Comparison of ENCODE assay signal across 1 cellular context in genomic region chr19:34236035-34236793, GRCh38.
TF ChIP-seq lines count a peak whose summit lies in the region.

No MANE protein-coding gene starts in this region.

TF ChIP-seq in HepG2, 621 proteins besides CTCF, POLR2A, EP300 and RAD21:
- no peak for TF ChIP-seq ATAD3A (CRISPR knock-in tag; IDR thresholded peaks at IDR 0.05)
- no peak for TF ChIP-seq IRF9 (CRISPR knock-in tag; IDR thresholded peaks at IDR 0.05; ENCODE audit: borderline replicate concordance)
- no peak for TF ChIP-seq MLXIP (CRISPR knock-in tag; IDR thresholded peaks at IDR 0.05; ENCODE audit: borderline replicate concordance)
- no peak for TF ChIP-seq TFAP4 (IDR thresholded peaks at IDR 0.05; ENCODE audit: borderline replicate concordance, low read depth)
- TF ChIP-seq ZNF749 (CRISPR knock-in tag; IDR thresholded peaks at IDR 0.05; ENCODE audit: borderline replicate concordance): no peak
- no peak for TF ChIP-seq ZNF512 (CRISPR knock-in tag; IDR thresholded peaks at IDR 0.05)
- TF ChIP-seq GPBP1L1 (CRISPR knock-in tag; IDR thresholded peaks at IDR 0.05): no peak
- no peak for TF ChIP-seq THAP7 (CRISPR knock-in tag; IDR thresholded peaks at IDR 0.05)
- no peak for TF ChIP-seq DNMT1 (CRISPR knock-in tag; IDR thresholded peaks at IDR 0.05)
- TF ChIP-seq HDAC1 (CRISPR knock-in tag; IDR thresholded peaks at IDR 0.05): no peak
- TF ChIP-seq PLRG1 (conservative IDR thresholded peaks at IDR 0.05): no peak
- TF ChIP-seq RFXAP (CRISPR knock-in tag; IDR thresholded peaks at IDR 0.05; ENCODE audit: borderline replicate concordance): no peak
- no peak for TF ChIP-seq SUZ12 (IDR thresholded peaks at IDR 0.05; ENCODE audit: low read depth, low read length)
- no peak for TF ChIP-seq ZNF740 (CRISPR knock-in tag; IDR thresholded peaks at IDR 0.05)
- TF ChIP-seq ZFP36 (IDR thresholded peaks at IDR 0.05; ENCODE audit: borderline replicate concordance, low read depth, low read length, partially characterized antibody): no peak
TF ChIP-seq in HepG2: peak in this region for 0.
